In the genomic region with DNA sequence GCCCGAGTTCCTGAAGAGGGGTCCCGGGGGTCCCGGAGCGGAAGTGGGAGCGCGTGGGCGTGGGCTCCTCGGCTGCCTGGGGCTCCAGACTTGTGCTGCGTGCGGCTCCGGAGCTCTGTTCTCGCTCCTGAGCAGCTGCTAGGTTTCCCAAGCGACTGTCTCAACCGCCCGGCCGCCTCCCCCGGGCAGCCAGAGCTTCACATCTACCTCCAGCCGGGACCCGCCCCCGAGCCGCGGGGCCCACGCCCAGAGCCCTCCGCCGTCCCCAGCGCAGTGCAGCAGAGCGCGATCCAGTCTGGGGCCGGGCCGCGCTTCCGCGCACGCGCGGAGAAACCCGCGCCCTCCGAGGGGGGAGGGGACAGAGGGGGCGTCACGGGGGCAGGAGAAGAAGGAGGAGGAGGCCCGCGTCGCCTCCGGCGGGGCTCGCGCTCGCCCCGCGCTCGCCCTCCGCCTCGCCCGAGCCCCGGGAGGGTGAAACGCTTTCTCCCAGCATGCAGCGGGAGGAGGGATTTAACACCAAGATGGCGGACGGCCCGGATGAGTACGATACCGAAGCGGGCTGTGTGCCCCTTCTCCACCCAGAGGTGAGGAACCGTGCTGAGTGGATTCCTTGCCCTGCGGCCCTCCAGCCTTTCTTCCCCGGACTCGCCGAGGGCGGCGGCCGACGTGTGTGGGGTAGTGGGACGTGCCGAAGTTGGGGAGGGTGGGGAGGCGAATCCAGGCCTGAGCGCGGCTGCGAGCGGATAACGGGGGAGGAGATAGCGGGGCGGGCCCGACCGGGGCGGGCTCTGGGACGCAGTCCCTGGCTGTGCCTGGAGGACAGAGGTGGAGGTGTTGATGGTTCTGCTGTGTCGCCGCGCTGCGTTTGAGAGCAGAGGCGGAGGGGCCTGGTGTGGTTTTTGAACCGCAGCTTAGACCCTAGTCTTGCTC, we compare ENCODE assay signal across 8 cellular contexts. TPM values are rescaled to one million over a fixed set of nuclear protein-coding genes. Genes with fewer than 3 reads are reported as not detected.
DNase-seq lines count a peak whose midpoint lies in the region; ATAC-seq and TF ChIP-seq lines count a peak whose summit lies in the region.

A gene with protein sequence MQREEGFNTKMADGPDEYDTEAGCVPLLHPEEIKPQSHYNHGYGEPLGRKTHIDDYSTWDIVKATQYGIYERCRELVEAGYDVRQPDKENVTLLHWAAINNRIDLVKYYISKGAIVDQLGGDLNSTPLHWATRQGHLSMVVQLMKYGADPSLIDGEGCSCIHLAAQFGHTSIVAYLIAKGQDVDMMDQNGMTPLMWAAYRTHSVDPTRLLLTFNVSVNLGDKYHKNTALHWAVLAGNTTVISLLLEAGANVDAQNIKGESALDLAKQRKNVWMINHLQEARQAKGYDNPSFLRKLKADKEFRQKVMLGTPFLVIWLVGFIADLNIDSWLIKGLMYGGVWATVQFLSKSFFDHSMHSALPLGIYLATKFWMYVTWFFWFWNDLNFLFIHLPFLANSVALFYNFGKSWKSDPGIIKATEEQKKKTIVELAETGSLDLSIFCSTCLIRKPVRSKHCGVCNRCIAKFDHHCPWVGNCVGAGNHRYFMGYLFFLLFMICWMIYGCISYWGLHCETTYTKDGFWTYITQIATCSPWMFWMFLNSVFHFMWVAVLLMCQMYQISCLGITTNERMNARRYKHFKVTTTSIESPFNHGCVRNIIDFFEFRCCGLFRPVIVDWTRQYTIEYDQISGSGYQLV (plus strand): TSS at position 370 of the 930 bp plus-strand sequence. CDS start 122 bp downstream, at position 492.

- H3K9me3 Mint-ChIP-seq in activated T-cell treated with anti-CD3 and anti-CD28 coated beads, Interleukin-2, amount 50 U/mL, for 4 hours = no peaks in the 10 kb centered on the region

- DNase-seq in DMS53 treated with DMSO at 0.1 percent for 48 hours (lab: John Stamatoyannopoulos, UW; ENCODE audit: unreplicated experiment) = peak; percentile 98
- DNase-seq in Panc1 (ENCODE audit: low read depth, low spot score) = peak; percentile 54
- DNase-seq in activated T-cell treated with anti-CD3 and anti-CD28 coated beads, Interleukin-2, amount 50 U/mL, for 4 hours = peak; percentile 90
- peak; percentile 82 to 88 for DNase-seq in stimulated activated CD8-positive, alpha-beta memory T cell treated with anti-CD3 and anti-CD28 coated beads, Interleukin-7, amount 100 ng/mL, for 1 hour (ENCODE audit: low read depth in 2 of 2)

- H3K4me3 ChIP-seq in KMS-11 (IDR thresholded peaks at IDR 0.05; ENCODE audit: insufficient read depth, low read depth, low read length) = no peak within 1 kb of the TSS
- H3K4me3 ChIP-seq in Panc1 (ENCODE audit: low read depth in 2 of 2, low read length in 2 of 2) = peak within 1 kb of the TSS; percentile 76 to 81
- H3K4me3 ChIP-seq in muscle layer of colon (ENCODE audit: low read depth in 1 of 2, low read length in 2 of 2) = peak within 1 kb of the TSS; percentile 56 to 77

- H3K79me2 ChIP-seq in KMS-11 (ENCODE audit: insufficient read depth, low read depth) = peaks cover 44% of the 10 kb centered on the region

- TF ChIP-seq CTCF in KMS-11 (conservative IDR thresholded peaks at IDR 0.05; ENCODE audit: low read depth, low read length) (no peak), Panc1 (IDR thresholded peaks at IDR 0.05) (no peak)

- H3K36me3 ChIP-seq in KMS-11 (ENCODE audit: insufficient read depth) (no peaks in the 10 kb centered on the region), Panc1 (ENCODE audit: control insufficient read depth, insufficient read depth, low read length) (no peaks in the 10 kb centered on the region; the same call in 1 of the 2 replicates), muscle layer of colon (ENCODE audit: insufficient read depth, low read length) (no peaks in the 10 kb centered on the region)

- H3K9ac ChIP-seq in KMS-11 (peak within 1 kb of the TSS; percentile 94), muscle layer of colon (ENCODE audit: low read length) (peak within 1 kb of the TSS; percentile 86)

- no peaks in the 10 kb centered on the region for H3K27me3 ChIP-seq in KMS-11 (ENCODE audit: insufficient read depth, low read depth)
- H3K27me3 ChIP-seq in Panc1 (ENCODE audit: control insufficient read depth, insufficient read depth, low read length) = no peaks in the 10 kb centered on the region
- H3K27me3 ChIP-seq in muscle layer of colon (ENCODE audit: control insufficient read depth in 1 of 2, insufficient read depth in 2 of 2, low read length in 2 of 2) = no peaks in the 10 kb centered on the region

- H3K36me3 Mint-ChIP-seq in activated T-cell treated with anti-CD3 and anti-CD28 coated beads, Interleukin-2, amount 50 U/mL, for 4 hours (ENCODE audit: insufficient read depth) = no peaks in the 10 kb centered on the region

- ATAC-seq in GM21737 (IDR thresholded peaks at IDR 0.05; ENCODE audit: unreplicated experiment) (peak; percentile 91), Panc1 (peak; percentile 97), esophagus mucosa (peak; percentile 97)
- peak; percentile 88 to 92 for ATAC-seq in activated T-cell treated with anti-CD3 and anti-CD28 coated beads, Interleukin-2, amount 50 U/mL, for 4 hours

- POLR2A ChIA-PET in Panc1 (lab: Charles Lee) = interaction anchor here (0.5 to 0.6 kb wide), 2 partner anchors 12 to 148 kb away, joined by 4 to 7 read pairs; no protein-coding TSS in a partner anchor

- no peaks in the 10 kb centered on the region for H4K20me1 ChIP-seq in KMS-11 (ENCODE audit: insufficient read depth)

- H3K27ac ChIP-seq in KMS-11 = peak within 1 kb of the TSS; percentile 97
- peak within 1 kb of the TSS; percentile 86 for H3K27ac ChIP-seq in Panc1 (ENCODE audit: low read length)
- H3K27ac ChIP-seq in muscle layer of colon (ENCODE audit: low read depth, low read length) = peak within 1 kb of the TSS; percentile 59

- peak within 1 kb of the TSS; percentile 97 for H2AFZ ChIP-seq in KMS-11 (ENCODE audit: low read depth)

- BruUV-seq in Panc1 (replicated peaks; lab: Mats Ljungman, UMichigan) = no TSS peak

- H3K27me3 Mint-ChIP-seq in activated T-cell treated with anti-CD3 and anti-CD28 coated beads, Interleukin-2, amount 50 U/mL, for 4 hours (ENCODE audit: low read depth) = no peaks in the 10 kb centered on the region

- in situ Hi-C loops in Panc1 (cut with HindIII; ENCODE audit: low pct_unique_long_range_greater_than_20kb, low sequenced_read_pairs) = no loop called here

- peaks cover 22% of the 10 kb centered on the region for H3K4me1 ChIP-seq in KMS-11 (ENCODE audit: low read depth, poor library complexity, severe bottlenecking)
- peaks cover 5% of the 10 kb centered on the region; the same call in 1 of the 2 replicates for H3K4me1 ChIP-seq in Panc1 (ENCODE audit: control insufficient read depth, insufficient read depth, low read length)
- H3K4me1 ChIP-seq in muscle layer of colon (ENCODE audit: insufficient read depth, low read length) = peaks cover 24% of the 10 kb centered on the region

- H3K9me3 ChIP-seq in Panc1 (ENCODE audit: control insufficient read depth, insufficient read depth, low read depth, low read length) = no peaks in the 10 kb centered on the region
- H3K9me3 ChIP-seq in muscle layer of colon (ENCODE audit: low read length) = no peaks in the 10 kb centered on the region

- CTCF ChIA-PET in Panc1 (lab: Charles Lee) = interaction anchor here (0.8 kb wide), 1 partner anchor 177 kb away, joined by 4 read pairs; no protein-coding TSS in a partner anchor

- peaks cover 47% of the 10 kb centered on the region for H3K4me1 Mint-ChIP-seq in activated T-cell treated with anti-CD3 and anti-CD28 coated beads, Interleukin-2, amount 50 U/mL, for 4 hours (ENCODE audit: low read depth)

- intact Hi-C loops in Panc1 (cut with micrococcal nuclease; ENCODE audit: unreplicated experiment) = no loop called here

- peak within 1 kb of the TSS; percentile 97 for H3K4me3 Mint-ChIP-seq in activated T-cell treated with anti-CD3 and anti-CD28 coated beads, Interleukin-2, amount 50 U/mL, for 4 hours

- peak within 1 kb of the TSS; percentile 90 for H3K4me2 ChIP-seq in KMS-11

RNA-seq across cellular contexts. Expression of the gene that starts here (rescaled TPM):
- total RNA-seq in Panc1 (2021; ENCODE audit: unreplicated experiment) (26.3 TPM), esophagus mucosa (9.3 TPM)
- 19.6 TPM for polyA plus RNA-seq in Panc1 (2012; ENCODE audit: insufficient read length)
- 10 to 100 TPM; 20.5 to 28.1 (median 25.4) TPM for total RNA-seq in activated T-cell treated with anti-CD3 and anti-CD28 coated beads, Interleukin-2, amount 50 U/mL, for 4 hours
